ENCODE assay signal across 8 cellular contexts in genomic region chr2:230412369-230412706, GRCh38. TPM values are rescaled to one million over a fixed set of nuclear protein-coding genes. Genes with fewer than 3 reads are reported as not detected.
DNase-seq lines count a peak whose midpoint lies in the region; ATAC-seq and TF ChIP-seq lines count a peak whose summit lies in the region.

No MANE protein-coding gene starts in this region.

- H3K4me1 ChIP-seq in Panc1 (ENCODE audit: control insufficient read depth, insufficient read depth, low read length) (peaks cover 9% of the 10 kb centered on the region), esophagus muscularis mucosa (peaks cover 50 to 64% (median 53%) of the 10 kb centered on the region in 4 donors), rectal smooth muscle tissue (ENCODE audit: control insufficient read depth, insufficient read depth, low read length) (peaks cover 6% of the 10 kb centered on the region)

- peak overlapping the region; percentile 59 for H3K9ac ChIP-seq in rectal smooth muscle tissue (ENCODE audit: low read length)

- H3K36me3 ChIP-seq in Panc1 (ENCODE audit: control insufficient read depth, insufficient read depth, low read length) (no peaks in the 10 kb centered on the region), esophagus muscularis mucosa (no peaks in the 10 kb centered on the region), rectal smooth muscle tissue (ENCODE audit: control insufficient read depth, insufficient read depth, low read length) (peaks cover 3% of the 10 kb centered on the region)

- ATAC-seq in GM19043 (IDR thresholded peaks at IDR 0.05; ENCODE audit: low read depth, unreplicated experiment) (peak; percentile 1), Panc1 (peak; percentile 21)

- H3K27ac ChIP-seq in Panc1 (ENCODE audit: low read length) (peak overlapping the region; percentile 69), esophagus muscularis mucosa (replicated peaks in 1 of 4) (peak overlapping the region; percentile 83 to 92 (median 92)), rectal smooth muscle tissue (ENCODE audit: low read depth, low read length) (peak overlapping the region; percentile 95)

- H3K4me3 ChIP-seq in Panc1 (ENCODE audit: low read depth in 2 of 2, low read length in 2 of 2), result peak overlapping the region; percentile 63 to 86
- H3K4me3 ChIP-seq in esophagus muscularis mucosa, result peak overlapping the region; percentile 64 to 81 (median 70)
- H3K4me3 ChIP-seq in rectal smooth muscle tissue (ENCODE audit: low read length), result peak overlapping the region; percentile 95

- CTCF ChIA-PET in Panc1 (lab: Charles Lee), result interaction anchor here (0.6 kb wide), 1 partner anchor 504 kb away, joined by 8 read pairs; no protein-coding TSS in a partner anchor

- no peaks in the 10 kb centered on the region for H3K27me3 ChIP-seq in Panc1 (ENCODE audit: control insufficient read depth, insufficient read depth, low read length)
- H3K27me3 ChIP-seq in esophagus muscularis mucosa, result no peaks in the 10 kb centered on the region
- no peaks in the 10 kb centered on the region for H3K27me3 ChIP-seq in rectal smooth muscle tissue (ENCODE audit: control insufficient read depth, insufficient read depth, low read length)

- 94% methylated on average over 2 of the region's 3 CpGs for WGBS in esophagus muscularis mucosa

- in situ Hi-C loops in Panc1 (cut with HindIII; ENCODE audit: low pct_unique_long_range_greater_than_20kb, low sequenced_read_pairs), result no loop called here

- intact Hi-C loops in Panc1 (cut with micrococcal nuclease; ENCODE audit: unreplicated experiment) (no loop called here), esophagus muscularis mucosa (cut with DNase I) (loop anchor here (10.0 kb wide), 2 partner anchors 188 to 382 kb away; partner anchors contain the start of gene SP140)

- no peaks in the 10 kb centered on the region for H3K9me3 ChIP-seq in Panc1 (ENCODE audit: control insufficient read depth, insufficient read depth, low read depth, low read length)
- no peaks in the 10 kb centered on the region for H3K9me3 ChIP-seq in esophagus muscularis mucosa

- no peak for TF ChIP-seq POLR2A in esophagus muscularis mucosa (IDR thresholded peaks at IDR 0.05; ENCODE audit: low read depth)

- TF ChIP-seq CTCF in Panc1 (IDR thresholded peaks at IDR 0.05) (no peak), esophagus muscularis mucosa (IDR thresholded peaks at IDR 0.05) (no peak)

- TF ChIP-seq EP300 in esophagus muscularis mucosa (IDR thresholded peaks at IDR 0.05), result no peak

- no TSS peak for BruUV-seq in Panc1 (replicated peaks; lab: Mats Ljungman, UMichigan)

- POLR2A ChIA-PET in Panc1 (lab: Charles Lee), result no interaction called here

- DNase-seq in Panc1 (ENCODE audit: low read depth, low spot score) (no peak), esophagus muscularis mucosa (ENCODE audit: extremely low spot score) (no peak), NCI-H187 treated with DMSO at 0.1 percent for 48 hours (lab: John Stamatoyannopoulos, UW) (no peak), NCI-H524 treated with DMSO at 0.1 percent for 48 hours (lab: John Stamatoyannopoulos, UW) (no peak), DMS153 (lab: John Stamatoyannopoulos, UW) (no peak), dermis blood vessel endothelial cell (no peak)

RNA-seq across cellular contexts. Expression of gene SP100, which starts 3.7 kb away (rescaled TPM):
- total RNA-seq in Panc1 (2021; ENCODE audit: unreplicated experiment) (27.2 TPM), esophagus muscularis mucosa (10 to 100 TPM; 83.8 to 95.5 (median 92.1) TPM), dermis blood vessel endothelial cell (96.0 and 96.4 TPM in 2 replicates)
- 18.1 TPM for polyA plus RNA-seq in Panc1 (2012; ENCODE audit: insufficient read length)
